Comparison of ENCODE assay signal across 2 cellular contexts in the genomic region with DNA sequence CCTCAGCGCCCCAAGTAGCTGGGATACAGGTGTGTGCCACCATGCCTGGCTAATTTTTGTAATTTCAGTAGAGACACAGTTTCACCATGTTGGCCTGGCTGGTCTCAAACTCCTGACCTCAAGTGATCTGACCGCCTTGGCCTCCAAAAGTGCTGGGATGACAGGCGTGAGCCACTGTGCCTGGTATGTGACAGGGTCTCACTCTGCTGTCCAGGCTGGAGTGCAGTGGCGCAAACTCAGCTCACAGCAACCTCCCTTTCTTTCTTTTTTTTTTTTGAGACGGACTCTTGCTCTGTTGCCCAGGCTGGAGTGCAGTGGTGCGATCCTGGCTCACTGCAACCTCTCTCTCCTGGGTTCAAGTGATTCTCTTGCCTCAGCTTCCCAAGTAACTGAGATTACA.
TF ChIP-seq lines count a peak whose summit lies in the region.

No MANE protein-coding gene starts in this region.

TF ChIP-seq in WTC11, 78 proteins besides CTCF, POLR2A, EP300 and RAD21:
- peak; percentile 70; the same call in 1 of the 2 replicates for TF ChIP-seq ZNF121 (CRISPR knock-in tag; IDR thresholded peaks at IDR 0.05)

TF ChIP-seq in HepG2, 621 proteins besides CTCF, POLR2A, EP300 and RAD21:
- TF ChIP-seq ZNF121 (CRISPR knock-in tag; IDR thresholded peaks at IDR 0.05), result peak; percentile 55
